In genomic region chr12:76153616-76154015, GRCh38 we compare ENCODE assay signal across 1 cellular context.
TF ChIP-seq lines count a peak whose summit lies in the region.

No MANE protein-coding gene starts in this region.

TF ChIP-seq in GM23338, 12 proteins besides CTCF, POLR2A, EP300 and RAD21:
- no peak for TF ChIP-seq ZNF462 (CRISPR knock-in tag; IDR thresholded peaks at IDR 0.05)
- no peak for TF ChIP-seq JUNB (IDR thresholded peaks at IDR 0.05; ENCODE audit: unreplicated experiment)
- no peak for TF ChIP-seq CREB1 (CRISPR knock-in tag; IDR thresholded peaks at IDR 0.05; ENCODE audit: low read depth)
- no peak for TF ChIP-seq ETS1 (IDR thresholded peaks at IDR 0.05)
- TF ChIP-seq REST (IDR thresholded peaks at IDR 0.05; ENCODE audit: unreplicated experiment): no peak
- TF ChIP-seq ZNF331 (CRISPR knock-in tag; IDR thresholded peaks at IDR 0.05; ENCODE audit: low read depth): no peak
- TF ChIP-seq EZH2phosphoT487 (IDR thresholded peaks at IDR 0.05; ENCODE audit: unreplicated experiment): no peak
- TF ChIP-seq EZH2 (IDR thresholded peaks at IDR 0.05; ENCODE audit: low read depth, unreplicated experiment): no peak
- no peak for TF ChIP-seq STAT1 (IDR thresholded peaks at IDR 0.05; ENCODE audit: unreplicated experiment)
- TF ChIP-seq NANOG (IDR thresholded peaks at IDR 0.05; ENCODE audit: borderline replicate concordance): no peak
- no peak for TF ChIP-seq ZNF114 (CRISPR knock-in tag; IDR thresholded peaks at IDR 0.05)
- no peak for TF ChIP-seq POLR2AphosphoS5 (IDR thresholded peaks at IDR 0.05; ENCODE audit: low read depth)
